In the genomic region with DNA sequence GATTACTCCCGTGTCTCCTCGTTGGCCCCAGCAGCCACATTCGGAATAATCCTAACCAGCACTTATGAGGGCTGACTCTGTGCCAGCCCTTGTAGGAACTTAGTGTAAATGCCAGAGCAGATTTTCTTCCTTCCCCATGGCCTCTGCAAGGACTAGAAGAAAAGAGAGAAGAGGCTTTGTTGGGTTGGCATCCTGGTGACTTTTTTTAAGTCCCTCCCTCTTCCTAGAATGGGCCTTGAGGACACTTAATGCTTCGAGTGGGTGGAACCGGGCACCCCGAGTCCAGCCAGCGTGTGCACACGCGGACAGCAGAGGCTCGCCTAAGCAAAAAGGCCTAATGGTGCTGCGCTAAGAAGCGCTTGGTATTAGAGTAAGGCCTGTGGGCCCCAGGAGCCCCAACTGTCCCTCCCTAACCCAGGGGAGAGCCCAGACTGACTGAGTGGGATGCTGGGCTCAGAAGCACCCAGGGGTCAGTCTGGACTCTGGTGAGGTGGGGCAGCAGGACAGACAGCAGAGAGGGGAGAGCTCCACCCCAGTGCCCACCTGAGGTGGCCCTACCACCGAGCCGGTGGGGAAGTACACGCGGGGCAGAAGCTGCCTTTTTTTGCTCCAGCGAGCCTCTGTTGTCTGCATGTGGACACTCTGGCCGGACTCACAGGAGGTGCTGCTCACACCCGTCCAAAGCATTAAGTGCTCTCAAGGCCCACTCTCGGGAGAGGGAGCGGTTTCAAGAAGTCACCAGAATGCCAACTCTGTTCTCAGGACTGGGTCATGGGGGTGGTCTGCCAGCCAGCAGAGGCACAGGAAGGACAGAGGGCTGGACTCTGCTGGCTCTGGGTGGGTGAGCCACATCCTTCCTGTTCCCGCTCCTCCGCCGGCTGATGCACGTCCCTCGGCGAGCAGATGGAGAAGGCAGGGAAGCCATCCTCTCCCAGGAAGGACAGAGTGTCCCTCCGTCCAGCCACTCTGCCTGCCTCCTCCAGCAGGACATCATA, we compare ENCODE assay signal across 8 cellular contexts. TPM values are rescaled to one million over a fixed set of nuclear protein-coding genes. Genes with fewer than 3 reads are reported as not detected.
DNase-seq lines count a peak whose midpoint lies in the region; ATAC-seq and TF ChIP-seq lines count a peak whose summit lies in the region.

No MANE protein-coding gene starts in this region.

- H3K4me3 Mint-ChIP-seq in naive B cell = peak overlapping the region; percentile 5 to 83 (median 76)

- H3K27me3 ChIP-seq in colonic mucosa = no peaks in the 10 kb centered on the region
- no peaks in the 10 kb centered on the region for H3K27me3 ChIP-seq in upper lobe of right lung

- H3K4me3 ChIP-seq in colonic mucosa (no peak overlapping the region), upper lobe of right lung (peak overlapping the region; percentile 25)

- peaks cover 22% of the 10 kb centered on the region for H3K4me1 ChIP-seq in colonic mucosa
- H3K4me1 ChIP-seq in upper lobe of right lung = peaks cover 100% of the 10 kb centered on the region

- H3K4me1 Mint-ChIP-seq in naive B cell = peaks cover 86 to 99% (median 89%) of the 10 kb centered on the region in 3 donors

- TF ChIP-seq CTCF in colonic mucosa (IDR thresholded peaks at IDR 0.05) (no peak), upper lobe of right lung (IDR thresholded peaks at IDR 0.05) (no peak)

- ATAC-seq in Right ventricle myocardium inferior (peak; percentile 11), naive B cell (ENCODE audit: low read depth in 2 of 2) (no peak), upper lobe of right lung (peak; percentile 61), HG03039 (IDR thresholded peaks at IDR 0.05; ENCODE audit: unreplicated experiment) (no peak)

- no peaks in the 10 kb centered on the region for H3K9me3 ChIP-seq in colonic mucosa
- H3K9me3 ChIP-seq in upper lobe of right lung = no peaks in the 10 kb centered on the region

- H3K36me3 Mint-ChIP-seq in naive B cell = no peaks in the 10 kb centered on the region

- intact Hi-C loops in Right ventricle myocardium inferior (cut with DNase I) (no loop called here), cardiac septum (cut with DNase I) (no loop called here), colonic mucosa (cut with DNase I) (no loop called here), upper lobe of right lung (cut with DNase I) (no loop called here)

- H3K27ac Mint-ChIP-seq in naive B cell = peak overlapping the region; percentile 14 to 91 (median 86)

- peak; percentile 81 for DNase-seq in Right ventricle myocardium inferior (ENCODE audit: missing footprints)
- no peak for DNase-seq in cardiac septum (ENCODE audit: low spot score)
- no peak for DNase-seq in colonic mucosa
- no peak for DNase-seq in naive B cell
- DNase-seq in upper lobe of right lung = peak; percentile 82
- no peak for DNase-seq in G401 (ENCODE audit: low spot score)
- no peak for DNase-seq in SHP77 (lab: John Stamatoyannopoulos, UW)

- no peaks in the 10 kb centered on the region for H3K36me3 ChIP-seq in colonic mucosa
- no peaks in the 10 kb centered on the region for H3K36me3 ChIP-seq in upper lobe of right lung

- peak overlapping the region in 1 of 2 donors; percentile 6 for H3K9ac ChIP-seq in colonic mucosa (ENCODE audit: low read depth in 2 of 2, low read length in 2 of 2)

- H3K9me3 Mint-ChIP-seq in naive B cell = no peaks in the 10 kb centered on the region

- H3K27ac ChIP-seq in colonic mucosa = peak overlapping the region; percentile 8
- H3K27ac ChIP-seq in upper lobe of right lung = peak overlapping the region; percentile 91

- H3K27me3 Mint-ChIP-seq in naive B cell = no peaks in the 10 kb centered on the region

- in situ Hi-C loops in G401 (cut with HindIII; ENCODE audit: low sequenced_read_pairs) = no loop called here

RNA-seq across cellular contexts. Expression of a gene that starts 12.5 kb away (rescaled TPM):
- total RNA-seq in Right ventricle myocardium inferior = 28.2 TPM
- 25.4 TPM for total RNA-seq in cardiac septum
- total RNA-seq in colonic mucosa = 1 to 10 TPM; 5.9 to 9.6 TPM
- 10 to 100 TPM; 16.5 to 34.4 (median 19.6) TPM for polyA plus RNA-seq in naive B cell (ENCODE audit: low read depth in 6 of 6)
- 34.4 TPM for total RNA-seq in upper lobe of right lung
- total RNA-seq in G401 (2014; rRNA removed; shearing (Covaris generic)) = 4.8 and 6.4 TPM in 2 replicates

RNA-seq across cellular contexts. Expression of a gene that starts 27.9 kb away (rescaled TPM):
- total RNA-seq in Right ventricle myocardium inferior (1.1 TPM), cardiac septum (2.7 TPM), colonic mucosa (under 1 TPM in 1 of 2 donors, not detected in 1; 0.11 TPM), upper lobe of right lung (0.14 TPM)
- not detected for polyA plus RNA-seq in naive B cell (ENCODE audit: low read depth in 6 of 6)
- 0.37 and 2.0 TPM in 2 replicates for total RNA-seq in G401 (2014; rRNA removed; shearing (Covaris generic))

RNA-seq across cellular contexts. Expression of a gene that starts 56.7 kb away (rescaled TPM):
- total RNA-seq in Right ventricle myocardium inferior = 0.70 TPM
- total RNA-seq in cardiac septum = 0.67 TPM
- 10 to 100 TPM; 12.8 to 18.9 TPM for total RNA-seq in colonic mucosa
- under 1 TPM in 5 of 6 donors, not detected in 1; 0.21 to 0.78 (median 0.49) TPM for polyA plus RNA-seq in naive B cell (ENCODE audit: low read depth in 6 of 6)
- 9.1 TPM for total RNA-seq in upper lobe of right lung
- total RNA-seq in G401 (2014; rRNA removed; shearing (Covaris generic)) = 16.6 and 37.4 TPM in 2 replicates

Comparison
In these comparisons a context has a peak if more than half of its experiments do, and no peak if none do; other contexts are left out.
1. DNase-seq: peak in Right ventricle myocardium inferior (single experiment) and upper lobe of right lung (single experiment); none in cardiac septum (single experiment), colonic mucosa (single experiment), naive B cell (single experiment), G401 (single experiment) and SHP77 (0 of 2).
2. ATAC-seq: peak in Right ventricle myocardium inferior (single experiment) and upper lobe of right lung (single experiment); none in naive B cell (0 of 2) and HG03039 (single experiment).